8 cellular contexts compared by ENCODE assay signal in the genomic region with DNA sequence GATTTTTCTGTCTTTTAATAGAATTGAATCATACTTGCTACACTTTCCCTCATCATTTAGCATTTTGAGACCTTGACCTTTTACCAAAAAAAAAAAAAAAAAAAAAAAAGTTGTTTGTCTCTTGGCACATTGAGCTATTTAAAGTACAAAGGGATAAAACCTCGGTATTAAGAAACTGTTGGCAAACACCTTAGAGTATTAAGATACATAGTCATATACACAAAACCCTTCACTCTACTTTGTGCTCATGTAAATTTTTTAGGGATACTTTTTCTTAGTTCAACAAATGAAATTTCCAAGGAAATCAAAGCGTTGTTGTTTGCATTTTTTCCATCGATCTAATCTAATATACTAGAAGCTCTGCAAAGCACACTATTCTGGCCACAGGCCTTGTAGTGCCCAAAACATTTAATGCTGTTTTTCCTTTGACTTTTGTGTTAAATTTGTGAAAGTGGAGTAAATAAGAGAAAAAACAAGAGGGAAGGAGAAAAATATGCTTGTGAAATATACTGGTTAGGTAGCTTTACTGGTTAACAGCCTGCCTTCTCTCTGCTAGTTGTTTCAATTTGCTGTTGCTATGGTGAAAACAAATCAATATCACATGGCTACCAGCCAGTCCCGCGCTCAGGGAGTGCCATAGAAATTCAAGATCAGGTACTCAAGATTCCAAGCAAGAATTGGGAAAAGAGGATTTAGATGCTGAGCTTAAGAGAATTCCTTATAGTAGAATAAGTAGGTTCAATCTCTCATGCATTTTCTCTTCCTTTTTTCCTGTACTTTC.
A peak's percentile ranks its signal among the peaks of the same experiment; 100 is the strongest.
DNase-seq lines count a peak whose midpoint lies in the region; ATAC-seq, FAIRE-seq and TF ChIP-seq lines count a peak whose summit lies in the region.

No MANE protein-coding gene starts in this region.

- peaks cover 52% of the 10 kb centered on the region for H3K4me1 ChIP-seq in mucosa of stomach (ENCODE audit: control insufficient read depth, insufficient read depth, low read length)

- peak overlapping the region; percentile 60 for H3K4me3 ChIP-seq in mucosa of stomach (ENCODE audit: low read length)

- intact Hi-C loops in dendritic cell treated with granulocyte-macrophage colony-stimulating factor and Interleukin-4, amounts not matched to agents 40 ng/mL and 50 ng/mL, for 4 days (cut with micrococcal nuclease) = loop anchor here (10.0 kb wide), 1 partner anchor 750 kb away; no protein-coding TSS in a partner anchor

- H3K27me3 Mint-ChIP-seq in dendritic cell treated with granulocyte-macrophage colony-stimulating factor and Interleukin-4, amounts not matched to agents 40 ng/mL and 50 ng/mL, for 4 days = no peaks in the 10 kb centered on the region

- peak overlapping the region; percentile 93 for H3K9ac ChIP-seq in mucosa of stomach (ENCODE audit: low read length)

- ATAC-seq in GM18861 (IDR thresholded peaks at IDR 0.05; ENCODE audit: unreplicated experiment) (peak; percentile 19), HG02623 (IDR thresholded peaks at IDR 0.05; ENCODE audit: unreplicated experiment) (no peak)

- no peaks in the 10 kb centered on the region for H3K27me3 ChIP-seq in mucosa of stomach (ENCODE audit: control insufficient read depth, insufficient read depth, low read length)

- H3K36me3 Mint-ChIP-seq in dendritic cell treated with granulocyte-macrophage colony-stimulating factor and Interleukin-4, amounts not matched to agents 40 ng/mL and 50 ng/mL, for 4 days (ENCODE audit: low read depth) = peaks cover 19% of the 10 kb centered on the region

- peak overlapping the region; percentile 81 for H3K4me3 Mint-ChIP-seq in dendritic cell treated with granulocyte-macrophage colony-stimulating factor and Interleukin-4, amounts not matched to agents 40 ng/mL and 50 ng/mL, for 4 days

- H3K9me3 ChIP-seq in mucosa of stomach (ENCODE audit: control insufficient read depth, low read length) = no peaks in the 10 kb centered on the region

- peak overlapping the region; percentile 81 for H3K27ac Mint-ChIP-seq in dendritic cell treated with granulocyte-macrophage colony-stimulating factor and Interleukin-4, amounts not matched to agents 40 ng/mL and 50 ng/mL, for 4 days

- TF ChIP-seq CTCF in D721Med (IDR thresholded peaks at IDR 0.05; ENCODE audit: insufficient read depth, missing control alignments) = no peak

- H3K9me3 Mint-ChIP-seq in dendritic cell treated with granulocyte-macrophage colony-stimulating factor and Interleukin-4, amounts not matched to agents 40 ng/mL and 50 ng/mL, for 4 days = no peaks in the 10 kb centered on the region

- peaks cover 45% of the 10 kb centered on the region for H3K4me1 Mint-ChIP-seq in dendritic cell treated with granulocyte-macrophage colony-stimulating factor and Interleukin-4, amounts not matched to agents 40 ng/mL and 50 ng/mL, for 4 days (ENCODE audit: low read depth)

- no peak for FAIRE-seq in D721Med (lab: Jason Lieb, UNC)

- H3K36me3 ChIP-seq in mucosa of stomach (ENCODE audit: control insufficient read depth, insufficient read depth, low read length) = no peaks in the 10 kb centered on the region

- DNase-seq in ACHN (peak; percentile 53), SHP77 (lab: John Stamatoyannopoulos, UW) (peak; percentile 46 to 85), NCI-H2196 treated with DMSO at 0.1 percent for 48 hours (lab: John Stamatoyannopoulos, UW; ENCODE audit: unreplicated experiment) (no peak), D721Med (ENCODE audit: insufficient read length, low spot score) (no peak)

- in situ Hi-C loops in ACHN (cut with HindIII; ENCODE audit: low pct_ligation_motif_present, low pct_unique_long_range_greater_than_20kb, low sequenced_read_pairs) = loop anchor here (25.0 kb wide), 1 partner anchor 138 kb away; no protein-coding TSS in a partner anchor

Comparison
In these comparisons a context has a peak if more than half of its experiments do, and no peak if none do; other contexts are left out.
1. DNase-seq: peak in ACHN (single experiment) and SHP77 (2 of 2); none in NCI-H2196 treated with DMSO at 0.1 percent for 48 hours (single experiment) and D721Med (single experiment).